ENCODE assay signal across 5 cellular contexts in genomic region chr15:83335542-83335941, GRCh38. TPM values are rescaled to one million over a fixed set of nuclear protein-coding genes. Genes with fewer than 3 reads are reported as not detected.
"Had no signal": no experiment of that assay in that cellular context is flagged by ENCODE, and none has a peak within 500 bp of the region (broad histone marks: within the 10 kb centered on the region; RNA-seq: fewer than 3 reads in every experiment).

No MANE protein-coding gene starts in this region.

RNA-seq across cellular contexts. Expression of gene BNC1, which starts 51.1 kb away (rescaled TPM):
- total RNA-seq: left colon; mononuclear cell; mucosa of gallbladder; naive thymus-derived CD4-positive, alpha-beta T cell had no signal
- polyA plus RNA-seq: immature natural killer cell; naive thymus-derived CD4-positive, alpha-beta T cell had no signal
